Comparison of ENCODE assay signal across 8 cellular contexts in genomic region chr10:70672993-70673928, GRCh38. TPM values are rescaled to one million over a fixed set of nuclear protein-coding genes. Genes with fewer than 3 reads are reported as not detected.
DNase-seq lines count a peak whose midpoint lies in the region; ATAC-seq, FAIRE-seq and TF ChIP-seq lines count a peak whose summit lies in the region.

No MANE protein-coding gene starts in this region.

- BruUV-seq in mammary epithelial cell (replicated peaks; lab: Mats Ljungman, UMichigan), result no TSS peak

- WGBS in A549 (ENCODE audit: missing lambda C conversion rate), result 47% methylated on average over 15 of the region's 15 CpGs
- 53% methylated on average over 13 of the region's 15 CpGs for WGBS in mammary epithelial cell (ENCODE audit: low coverage, missing lambda C conversion rate)

- no peak for TF ChIP-seq EP300 in A549 (IDR thresholded peaks at IDR 0.05)

- H3K9me3 ChIP-seq in A549, result no peaks in the 10 kb centered on the region
- no peaks in the 10 kb centered on the region for H3K9me3 ChIP-seq in mammary epithelial cell (replicated peaks; ENCODE audit: insufficient read depth, low read length)

- CTCF ChIA-PET in A549 (lab: Yijun Ruan, JAX), result interaction anchor here (1.0 to 1.3 kb wide), 2 partner anchors 8 to 10 kb away, joined by 3 read pairs; no protein-coding TSS in a partner anchor
- CTCF ChIA-PET in mammary epithelial cell (lab: Charles Lee; ENCODE audit: low non-redundant PET), result no interaction called here

- no peak overlapping the region for H3K27ac Mint-ChIP-seq in memory B cell

- TF ChIP-seq RAD21 in A549 (conservative IDR thresholded peaks at IDR 0.05 in 1 of 2, IDR thresholded peaks at IDR 0.05 in 1 of 2), result no peak

- H3K4me2 ChIP-seq in A549 (peak overlapping the region; percentile 89), mammary epithelial cell (ENCODE audit: insufficient read depth, low read depth, low read length) (peak overlapping the region; percentile 77)

- no peaks in the 10 kb centered on the region for H3K36me3 ChIP-seq in mammary epithelial cell (ENCODE audit: insufficient read depth, low read length)

- intact Hi-C loops in mammary epithelial cell (cut with micrococcal nuclease), result no loop called here

- FAIRE-seq in A549 (lab: Jason Lieb, UNC), result no peak

- H4K20me1 ChIP-seq in mammary epithelial cell (ENCODE audit: insufficient read depth, low read length), result no peaks in the 10 kb centered on the region

- H3K9ac ChIP-seq in mammary epithelial cell (ENCODE audit: insufficient read depth, low read length), result no peak overlapping the region

- H2AFZ ChIP-seq in mammary epithelial cell (ENCODE audit: low read depth, low read length), result no peak overlapping the region

- in situ Hi-C loops in mammary epithelial cell (cut with MboI; ENCODE audit: low sequenced_read_pairs in 2 of 2), result no loop called here

- DNase-seq in A549 (ENCODE audit: low read depth in 1 of 2, low spot score in 1 of 2) (peak in 1 of 2 experiments; percentile 25), HPDE6-E6E7 (ENCODE audit: extremely low spot score) (peak; percentile 71), mammary epithelial cell (peak; percentile 64), memory B cell (ENCODE audit: low spot score in 2 of 2) (no peak), NCI-H1436 (lab: John Stamatoyannopoulos, UW) (no peak), cerebellar cortex (ENCODE audit: low spot score) (no peak)

- peaks cover 20% of the 10 kb centered on the region for H3K27me3 Mint-ChIP-seq in memory B cell

- peaks cover 14% of the 10 kb centered on the region for H3K27me3 ChIP-seq in mammary epithelial cell (ENCODE audit: insufficient read depth, low read length)

- no peaks in the 10 kb centered on the region for H3K36me3 Mint-ChIP-seq in memory B cell

- TF ChIP-seq CTCF in A549 (IDR thresholded peaks at IDR 0.05) (no peak), mammary epithelial cell (conservative IDR thresholded peaks at IDR 0.05 in 1 of 2, IDR thresholded peaks at IDR 0.05 in 1 of 2; ENCODE audit: extremely low read depth in 1 of 2, insufficient read depth in 1 of 2, low read depth in 1 of 2, low read length in 2 of 2) (no peak)

- H3K4me3 ChIP-seq in A549 (peak overlapping the region; percentile 43; the same call in 2 of the 3 replicates), mammary epithelial cell (replicated peaks in 1 of 3; ENCODE audit: insufficient read depth in 1 of 3, low read depth in 2 of 3, low read length in 3 of 3) (no peak overlapping the region)

- H3K4me3 Mint-ChIP-seq in memory B cell, result peak overlapping the region; percentile 15

- TF ChIP-seq POLR2A in A549 (IDR thresholded peaks at IDR 0.05; ENCODE audit: low read length), result no peak

- H3K4me1 ChIP-seq in A549, result 0 out of 3 replicates have a peak, but pooled peaks cover 3% of the 10 kb centered on the region
- peaks cover 11% of the 10 kb centered on the region for H3K4me1 ChIP-seq in mammary epithelial cell (ENCODE audit: insufficient read depth, low read length)

- H3K4me1 Mint-ChIP-seq in memory B cell, result peaks cover 5% of the 10 kb centered on the region

- H3K27ac ChIP-seq in A549 (no peak overlapping the region; a peak in 1 of 6 replicates), mammary epithelial cell (ENCODE audit: insufficient read depth, low read depth, low read length) (no peak overlapping the region)

- peak in 1 of 2 experiments; percentile 42; a peak in 3 of 6 replicates for ATAC-seq in A549
- ATAC-seq in memory B cell (ENCODE audit: low read depth), result no peak
- no peak for ATAC-seq in GM18858 (IDR thresholded peaks at IDR 0.05; ENCODE audit: unreplicated experiment)
- ATAC-seq in GM19035 (IDR thresholded peaks at IDR 0.05; ENCODE audit: unreplicated experiment), result no peak

- peaks cover 3% of the 10 kb centered on the region for H3K9me3 Mint-ChIP-seq in memory B cell

- H3K79me2 ChIP-seq in mammary epithelial cell (ENCODE audit: insufficient read depth, low read length), result no peaks in the 10 kb centered on the region

- dilution Hi-C loops in mammary epithelial cell (cut with HindIII; ENCODE audit: low sequenced_read_pairs), result loop anchor here (5.0 kb wide), 1 partner anchor 84 kb away; no protein-coding TSS in a partner anchor

- POLR2A ChIA-PET in A549 (lab: Yijun Ruan, JAX), result no interaction called here

TF ChIP-seq in A549, 52 proteins besides CTCF, POLR2A, EP300 and RAD21 (continues in another document):
- TF ChIP-seq HOXB13 (CRISPR knock-in tag; IDR thresholded peaks at IDR 0.05; ENCODE audit: low read depth) (no peak), ZC3H11A (IDR thresholded peaks at IDR 0.05) (no peak), ATOH8 (CRISPR knock-in tag; IDR thresholded peaks at IDR 0.05; ENCODE audit: low read depth) (no peak), USF2 (IDR thresholded peaks at IDR 0.05) (no peak), RARB (CRISPR knock-in tag; IDR thresholded peaks at IDR 0.05) (no peak), HDAC2 (IDR thresholded peaks at IDR 0.05) (no peak), CEBPB (IDR thresholded peaks at IDR 0.05) (no peak), CHD4 (IDR thresholded peaks at IDR 0.05; ENCODE audit: borderline replicate concordance) (no peak), POLR2AphosphoS2 (conservative IDR thresholded peaks at IDR 0.05; ENCODE audit: low read length) (no peak), CHD2 (IDR thresholded peaks at IDR 0.05; ENCODE audit: low read length, partially characterized antibody) (no peak), BCL3 (IDR thresholded peaks at IDR 0.05) (no peak), HES2 (IDR thresholded peaks at IDR 0.05) (no peak), NPAS2 (CRISPR knock-in tag; IDR thresholded peaks at IDR 0.05; ENCODE audit: borderline replicate concordance) (no peak), REST (IDR thresholded peaks at IDR 0.05) (no peak), FOXS1 (CRISPR knock-in tag; IDR thresholded peaks at IDR 0.05) (no peak), EHF (CRISPR knock-in tag; IDR thresholded peaks at IDR 0.05) (no peak), RNF2 (IDR thresholded peaks at IDR 0.05; ENCODE audit: borderline replicate concordance, low read depth) (no peak)

RNA-seq across cellular contexts. Expression of gene ADAMTS14, which starts 1.0 kb away (rescaled TPM):
- polyA plus RNA-seq in A549 (2011; rRNA removed) (not detected in 2 replicates), A549 (2017; fragmentation: RNase III; extraction: RNeasy Plus Mini Kit Qiagen cat#74134 plus additional on column Dnase treatment) (0.03 to 0.05 TPM (median 0.04 TPM) in 3 replicates), mammary epithelial cell (0.15 TPM)
- 0.03 and 0.05 TPM in 2 replicates for polyA plus RNA-seq in A549 (2012; cell fraction: cytosol; rRNA removed)
- polyA plus RNA-seq in A549 (2012; cell fraction: nucleus; rRNA removed), result 0.20 and 0.23 TPM in 2 replicates
- not detected in 2 replicates for polyA minus RNA-seq in A549 (2011; rRNA and poly(A)+ RNA removed)
- under 1 TPM; 0.35 to 0.50 TPM for total RNA-seq in mammary epithelial cell
- polyA minus RNA-seq in mammary epithelial cell, result not detected

Comparison
In these comparisons a context has a peak if more than half of its experiments do, and no peak if none do; other contexts are left out.
1. DNase-seq: peak in HPDE6-E6E7 (single experiment) and mammary epithelial cell (single experiment); none in memory B cell (0 of 2), NCI-H1436 (single experiment) and cerebellar cortex (single experiment).